8 cellular contexts compared by ENCODE assay signal in the genomic region with DNA sequence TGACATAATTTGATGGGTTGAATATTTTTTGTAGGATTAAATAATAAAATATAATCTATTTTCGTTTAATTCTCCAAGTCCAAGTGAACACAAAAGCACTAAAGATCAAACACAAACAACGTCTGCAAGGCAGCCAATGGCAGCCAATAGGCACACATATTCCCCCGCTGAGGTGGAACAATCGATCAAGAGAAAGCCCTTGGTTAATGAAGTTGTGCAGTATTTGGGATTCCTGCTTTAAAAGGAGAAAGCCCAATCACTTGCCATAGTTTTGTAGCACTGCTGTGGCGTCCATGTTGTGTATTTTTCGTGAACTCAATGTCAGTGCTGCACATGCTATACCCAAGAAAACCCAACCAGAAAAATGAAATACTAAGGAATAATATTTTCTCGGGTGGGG. TPM values are rescaled to one million over a fixed set of nuclear protein-coding genes. Genes with fewer than 3 reads are reported as not detected.
DNase-seq lines count a peak whose midpoint lies in the region; ATAC-seq and TF ChIP-seq lines count a peak whose summit lies in the region.

No MANE protein-coding gene starts in this region.

- H3K4me1 ChIP-seq in heart left ventricle (peaks cover 0 to 54% (median 13%) of the 10 kb centered on the region in 12 donors), heart right ventricle (peaks cover 0 to 57% (median 22%) of the 10 kb centered on the region in 9 donors), SJCRH30 (no peaks in the 10 kb centered on the region), iPS-15b (ENCODE audit: control insufficient read depth, insufficient read depth, low read length) (peaks cover 7% of the 10 kb centered on the region), tibial nerve (peaks cover 0 to 64% (median 18%) of the 10 kb centered on the region in 4 donors)

- intact Hi-C loops in heart left ventricle (cut with DNase I): loop anchor here in 5 of 10 donors (2.0 to 10.0 kb wide), 5 partner anchors 69 to 679 kb away; a partner anchor contains a TSS
- intact Hi-C loops in heart right ventricle (cut with DNase I): loop anchor here in 3 of 10 donors (2.0 to 10.0 kb wide), 4 partner anchors 37 to 81 kb away; a partner anchor contains a TSS

- H3K27me3 ChIP-seq in heart left ventricle: no peaks in the 10 kb centered on the region
- no peaks in the 10 kb centered on the region for H3K27me3 ChIP-seq in heart right ventricle
- no peaks in the 10 kb centered on the region for H3K27me3 ChIP-seq in SJCRH30
- peaks cover 12% of the 10 kb centered on the region for H3K27me3 ChIP-seq in iPS-15b (ENCODE audit: control insufficient read depth, insufficient read depth, low read length)
- H3K27me3 ChIP-seq in tibial nerve: no peaks in the 10 kb centered on the region

- whole genome bisulfite sequencing in heart left ventricle, 4 donors: 85 to 91% (median 88%) methylated on average over 7 of the region's 7 CpGs
- WGBS in heart right ventricle, 2 donors: 85 to 89% methylated on average over 7 of the region's 7 CpGs
- 62 to 72% methylated on average over 7 of the region's 7 CpGs for WGBS in tibial nerve, 2 donors

- H3K27ac ChIP-seq in heart left ventricle: no peak overlapping the region
- H3K27ac ChIP-seq in heart right ventricle: peak overlapping the region in 2 of 10 donors; percentile 93 to 94
- H3K27ac ChIP-seq in SJCRH30: no peak overlapping the region
- H3K27ac ChIP-seq in tibial nerve: peak overlapping the region in 3 of 4 donors; percentile 93 to 99 (median 94)

- no peak for ATAC-seq in heart left ventricle
- no peak for ATAC-seq in heart right ventricle
- ATAC-seq in GM21360 (IDR thresholded peaks at IDR 0.05; ENCODE audit: unreplicated experiment): no peak

- H3K36me3 ChIP-seq in heart left ventricle (no peaks in the 10 kb centered on the region), heart right ventricle (peaks cover 0 to 6% (median 0%) of the 10 kb centered on the region in 9 donors), SJCRH30 (no peaks in the 10 kb centered on the region), iPS-15b (ENCODE audit: control insufficient read depth, insufficient read depth, low read length) (no peaks in the 10 kb centered on the region), tibial nerve (no peaks in the 10 kb centered on the region)

- H3K4me3 ChIP-seq in heart left ventricle (peak overlapping the region in 7 of 12 donors; percentile 70 to 93 (median 79)), heart right ventricle (peak overlapping the region in 5 of 10 donors; percentile 9 to 95 (median 73)), SJCRH30 (peak overlapping the region; percentile 81), iPS-15b (ENCODE audit: low read depth, low read length) (peak overlapping the region; percentile 80), tibial nerve (peak overlapping the region in 3 of 4 donors; percentile 79 to 96 (median 92))

- no peak overlapping the region for H3K9ac ChIP-seq in iPS-15b (ENCODE audit: low read depth, low read length)

- no peak for TF ChIP-seq CTCF in heart left ventricle (IDR thresholded peaks at IDR 0.05)
- no peak for TF ChIP-seq CTCF in heart right ventricle (IDR thresholded peaks at IDR 0.05)
- no peak for TF ChIP-seq CTCF in tibial nerve (IDR thresholded peaks at IDR 0.05)

- no peak for TF ChIP-seq POLR2A in heart left ventricle (IDR thresholded peaks at IDR 0.05)
- TF ChIP-seq POLR2A in tibial nerve (IDR thresholded peaks at IDR 0.05): no peak

- DNase-seq in heart left ventricle: no peak
- no peak for DNase-seq in heart right ventricle
- DNase-seq in SJCRH30: peak in 1 of 2 experiments; percentile 11
- no peak for DNase-seq in tibial nerve (ENCODE audit: low spot score in 2 of 2)
- DNase-seq in UCSD-AML1 (lab: John Stamatoyannopoulos, UW; ENCODE audit: unreplicated experiment): no peak
- no peak for DNase-seq in NCI-H187 treated with DMSO at 0.1 percent for 48 hours (lab: John Stamatoyannopoulos, UW)

- no peak for TF ChIP-seq EP300 in tibial nerve (IDR thresholded peaks at IDR 0.05)

- H3K9me3 ChIP-seq in heart left ventricle: no peaks in the 10 kb centered on the region
- H3K9me3 ChIP-seq in heart right ventricle: no peaks in the 10 kb centered on the region
- no peaks in the 10 kb centered on the region for H3K9me3 ChIP-seq in SJCRH30 (replicated peaks)
- no peaks in the 10 kb centered on the region for H3K9me3 ChIP-seq in iPS-15b (ENCODE audit: control insufficient read depth, insufficient read depth, low read length)
- H3K9me3 ChIP-seq in tibial nerve: no peaks in the 10 kb centered on the region

RNA-seq across cellular contexts. Expression of a gene that starts 1.5 kb away (rescaled TPM):
- total RNA-seq in heart left ventricle: 10 to 100 TPM; 27.9 to 76.6 (median 40.2) TPM
- polyA plus RNA-seq in heart left ventricle: 10 to 100 TPM; 40.5 to 89.3 TPM
- 10 to 100 TPM; 24.5 to 55.5 (median 32.1) TPM for total RNA-seq in heart right ventricle
- 10 to 100 TPM; 38.1 to 73.9 TPM for polyA plus RNA-seq in heart right ventricle
- total RNA-seq in SJCRH30 (2014; rRNA removed; shearing (Covaris generic)): 18.4 and 24.8 TPM in 2 replicates
- 100 to 1,000 TPM in 1 of 4 donors, 10 to 100 TPM in 3; 77.1 to 126 (median 85.6) TPM for total RNA-seq in tibial nerve

Comparison
In these comparisons a context has a peak if more than half of its experiments do, and no peak if none do; other contexts are left out.
1. H3K27ac ChIP-seq: peak in tibial nerve (3 of 4); none in heart left ventricle (0 of 12) and SJCRH30 (single experiment).